22 cellular contexts compared by ENCODE assay signal in genomic region chr2:107556038-107556627, GRCh38.
"Had no signal": no experiment of that assay in that cellular context is flagged by ENCODE, and none has a peak within 500 bp of the region (broad histone marks: within the 10 kb centered on the region; RNA-seq: fewer than 3 reads in every experiment).

No MANE protein-coding gene starts in this region.

- ATAC-seq: effector memory CD8-positive, alpha-beta T cell; foreskin keratinocyte; gastroesophageal sphincter; heart left ventricle; left cardiac atrium; left lung; mucosa of descending colon; right lobe of liver; stimulated activated effector memory CD8-positive, alpha-beta T cell treated with anti-CD3 and anti-CD28 coated beads, Interleukin-12 subunit alpha, Interleukin-12 subunit beta, amount 100 ng/mL, for 72 hours had no signal

- H3K4me1 ChIP-seq: foreskin keratinocyte, gastroesophageal sphincter, heart left ventricle, left lung, neural progenitor cell, parathyroid adenoma, right lobe of liver, stomach, thyroid gland had no signal

- H3K27me3 ChIP-seq: foreskin keratinocyte, gastroesophageal sphincter, heart left ventricle, hepatocyte, left lung, neural progenitor cell, right lobe of liver, stomach, thyroid gland had no signal

- H3K79me2 ChIP-seq: hepatocyte, parathyroid adenoma had no signal

- H3K9ac ChIP-seq: neural progenitor cell, parathyroid adenoma had no signal

- H3K4me3 ChIP-seq: coronary artery, gastroesophageal sphincter, heart left ventricle, hepatocyte, left lung, mucosa of descending colon, neural progenitor cell, right lobe of liver, stomach, thyroid gland had no signal

- H2AFZ ChIP-seq: hepatocyte, neural progenitor cell, parathyroid adenoma had no signal

- DNase-seq: effector memory CD8-positive, alpha-beta T cell; heart left ventricle; left cardiac atrium; left lung; mesenchymal stem cell; mucosa of descending colon; naive B cell; right lobe of liver; small intestine; stimulated activated CD4-positive, alpha-beta T cell treated with anti-CD3 and anti-CD28 coated beads, Interleukin-12 subunit alpha, Interleukin-12 subunit beta, amount 100 ng/mL, for 4 hours; stimulated activated CD4-positive, alpha-beta T cell treated with anti-CD3 and anti-CD28 coated beads, Interleukin-1b, Interleukin-23, amount 100 ng/mL, for 48 hours; stimulated activated CD4-positive, alpha-beta T cell treated with anti-CD3 and anti-CD28 coated beads, Interleukin-4, amount 100 ng/mL, for 1 hour; stimulated activated naive CD4-positive, alpha-beta T cell treated with Interleukin-2 at 50 U/mL for 16 hours; stomach; thyroid gland had no signal

- H3K36me3 ChIP-seq: gastroesophageal sphincter, heart left ventricle, left lung, neural progenitor cell, right lobe of liver, stomach, thyroid gland had no signal

- H3K4me2 ChIP-seq: hepatocyte, neural progenitor cell had no signal

- H3K27ac ChIP-seq: coronary artery, foreskin keratinocyte, gastroesophageal sphincter, heart left ventricle, hepatocyte, left lung, neural progenitor cell, parathyroid adenoma, right lobe of liver, stomach, thyroid gland had no signal

- H3K9me3 ChIP-seq: right lobe of liver, thyroid gland had no signal
